Comparison of ENCODE assay signal across 1 cellular context in genomic region chr9:136668983-136669790, GRCh38.
TF ChIP-seq lines count a peak whose summit lies in the region.

No MANE protein-coding gene starts in this region.

TF ChIP-seq in endothelial cell of umbilical vein, 7 proteins besides CTCF, POLR2A, EP300 and RAD21:
- TF ChIP-seq EZH2 (IDR thresholded peaks at IDR 0.05; ENCODE audit: borderline replicate concordance, low read depth, low read length, severe bottlenecking) (no peak), GATA2 (IDR thresholded peaks at IDR 0.05; ENCODE audit: insufficient read depth, insufficient read length, low read depth, low read length) (peak; percentile 7), POLR2AphosphoS5 (IDR thresholded peaks at IDR 0.05; ENCODE audit: insufficient read depth, low read depth, low read length) (peak; percentile 12)
